In genomic region chr4:6892909-6893202, GRCh38 we compare ENCODE assay signal across 12 cellular contexts. TPM values are rescaled to one million over a fixed set of nuclear protein-coding genes. Genes with fewer than 3 reads are reported as not detected.
DNase-seq lines count a peak whose midpoint lies in the region; ATAC-seq and TF ChIP-seq lines count a peak whose summit lies in the region.
"Had no signal": no experiment of that assay in that cellular context is flagged by ENCODE, and none has a peak within 500 bp of the region (broad histone marks: within the 10 kb centered on the region; RNA-seq: fewer than 3 reads in every experiment).

No MANE protein-coding gene starts in this region.

- H3K9ac ChIP-seq in mesenchymal stem cell (ENCODE audit: low read length): peak overlapping the region; percentile 60

- H3K79me1 ChIP-seq in mesenchymal stem cell (replicated peaks; ENCODE audit: low read length, poor library complexity, severe bottlenecking): no peaks in the 10 kb centered on the region

- H2BK5ac ChIP-seq in mesenchymal stem cell (ENCODE audit: low read depth, low read length, poor library complexity, severe bottlenecking): peak overlapping the region; percentile 39

- TF ChIP-seq POLR2A in upper lobe of left lung (IDR thresholded peaks at IDR 0.05): no peak

- CTCF ChIA-PET in activated naive CD4-positive, alpha-beta T cell treated with anti-CD3 and anti-CD28 coated beads, Interleukin-2, amount 10 ng/mL, durations not matched to agents 7 days and 5 days (lab: Charles Lee): interaction anchor here (0.6 to 3.7 kb wide), 10 partner anchors 9 to 178 kb away, joined by 3 to 17 read pairs (median 6); no protein-coding TSS in a partner anchor

- peak overlapping the region; percentile 50 to 81 for H3K18ac ChIP-seq in mesenchymal stem cell (ENCODE audit: low read depth in 1 of 2, low read length in 2 of 2)

- peak overlapping the region; percentile 56 for H3K27ac Mint-ChIP-seq in activated naive CD4-positive, alpha-beta T cell treated with anti-CD3 and anti-CD28 coated beads, Interleukin-2, amount 10 ng/mL, durations not matched to agents 7 days and 5 days
- H3K27ac Mint-ChIP-seq in activated naive CD4-positive, alpha-beta T cell treated with anti-CD3 and anti-CD28 coated beads, Interleukin-2, amount 50 U/mL, for 72 hours: peak overlapping the region in 1 of 2 donors; percentile 55
- peak overlapping the region; percentile 78 for H3K27ac Mint-ChIP-seq in activated T-helper 1 cell treated with anti-CD3 and anti-CD28 coated beads, Interleukin-12 subunit alpha, Interleukin-12 subunit beta, Interleukin-2, Interleukin-4 antibody, amounts not matched to agents 30 ng/mL and 10 ng/mL and 1 ng/mL, durations not matched to agents 14 hours and 24 hours and 36 hours

- H3K14ac ChIP-seq in mesenchymal stem cell (ENCODE audit: low read length in 2 of 2): peak overlapping the region in 1 of 2 experiments; percentile 80

- H2BK12ac ChIP-seq in mesenchymal stem cell (ENCODE audit: low read length in 2 of 2): peak overlapping the region; percentile 44 to 98

- H3K9me3 Mint-ChIP-seq in activated naive CD4-positive, alpha-beta T cell treated with anti-CD3 and anti-CD28 coated beads, Interleukin-2, amount 10 ng/mL, durations not matched to agents 7 days and 5 days: peaks cover 14% of the 10 kb centered on the region
- peaks cover 0 to 9% of the 10 kb centered on the region in 2 donors for H3K9me3 Mint-ChIP-seq in activated naive CD4-positive, alpha-beta T cell treated with anti-CD3 and anti-CD28 coated beads, Interleukin-2, amount 50 U/mL, for 72 hours
- H3K9me3 Mint-ChIP-seq in activated T-helper 1 cell treated with anti-CD3 and anti-CD28 coated beads, Interleukin-12 subunit alpha, Interleukin-12 subunit beta, Interleukin-2, Interleukin-4 antibody, amounts not matched to agents 30 ng/mL and 10 ng/mL and 1 ng/mL, durations not matched to agents 14 hours and 24 hours and 36 hours: peaks cover 19% of the 10 kb centered on the region

- H3K4ac ChIP-seq in mesenchymal stem cell (ENCODE audit: low read depth in 1 of 2, low read length in 2 of 2): peak overlapping the region; percentile 62 to 85

- no peak for ATAC-seq in activated naive CD4-positive, alpha-beta T cell treated with anti-CD3 and anti-CD28 coated beads, Interleukin-2, amount 50 U/mL, for 72 hours
- ATAC-seq in upper lobe of left lung (ENCODE audit: low FRiP score in 2 of 2): no peak
- no peak for ATAC-seq in GM21529 (IDR thresholded peaks at IDR 0.05; ENCODE audit: unreplicated experiment)

- no peak overlapping the region for H3K23ac ChIP-seq in mesenchymal stem cell (ENCODE audit: low read length in 2 of 2)

- H3K27ac ChIP-seq in mesenchymal stem cell (ENCODE audit: low read length, poor library complexity, severe bottlenecking) (peak overlapping the region; percentile 95), upper lobe of left lung (peak overlapping the region; percentile 67 to 83 (median 79))

- peak overlapping the region; percentile 71 for H4K91ac ChIP-seq in mesenchymal stem cell (ENCODE audit: low read length)

- no peak overlapping the region for H3K4me2 ChIP-seq in mesenchymal stem cell (ENCODE audit: low read length, poor library complexity, severe bottlenecking)

- H2AFZ ChIP-seq in mesenchymal stem cell (ENCODE audit: low read depth, low read length): no peak overlapping the region

- intact Hi-C loops in activated T-helper 1 cell treated with anti-CD3 and anti-CD28 coated beads, Interleukin-12 subunit alpha, Interleukin-12 subunit beta, Interleukin-2, Interleukin-4 antibody, amounts not matched to agents 30 ng/mL and 10 ng/mL and 1 ng/mL, durations not matched to agents 14 hours and 24 hours and 36 hours (cut with micrococcal nuclease): loop anchor here (2.0 to 10.0 kb wide), 3 partner anchors 16 to 1072 kb away; partner anchors contain the start of gene TBC1D14

- H3K4me1 ChIP-seq in mesenchymal stem cell (ENCODE audit: control insufficient read depth, insufficient read depth, low read depth, low read length) (peaks cover 31% of the 10 kb centered on the region), upper lobe of left lung (peaks cover 17 to 20% (median 18%) of the 10 kb centered on the region in 4 donors)

- H2BK120ac ChIP-seq in mesenchymal stem cell (ENCODE audit: low read depth, low read length): peak overlapping the region; percentile 37

- H3K27me3 ChIP-seq in mesenchymal stem cell (ENCODE audit: control insufficient read depth in 1 of 2, insufficient read depth in 1 of 2, low read length in 2 of 2): no peaks in the 10 kb centered on the region
- H3K27me3 ChIP-seq in upper lobe of left lung: no peaks in the 10 kb centered on the region
- H3K27me3 ChIP-seq: heart left ventricle had no signal

- H3K36me3 ChIP-seq in mesenchymal stem cell (ENCODE audit: control insufficient read depth in 1 of 2, insufficient read depth in 2 of 2, low read depth in 1 of 2, low read length in 2 of 2) (peaks cover 0 to 16% of the 10 kb centered on the region in 2 experiments), upper lobe of left lung (no peaks in the 10 kb centered on the region)
- H3K36me3 ChIP-seq: heart left ventricle had no signal

- H2BK15ac ChIP-seq in mesenchymal stem cell (ENCODE audit: low read depth, poor library complexity, severe bottlenecking): no peak overlapping the region

- H3K4me1 Mint-ChIP-seq in activated naive CD4-positive, alpha-beta T cell treated with anti-CD3 and anti-CD28 coated beads, Interleukin-2, amount 10 ng/mL, durations not matched to agents 7 days and 5 days: peaks cover 39% of the 10 kb centered on the region
- H3K4me1 Mint-ChIP-seq in activated T-helper 1 cell treated with anti-CD3 and anti-CD28 coated beads, Interleukin-12 subunit alpha, Interleukin-12 subunit beta, Interleukin-2, Interleukin-4 antibody, amounts not matched to agents 30 ng/mL and 10 ng/mL and 1 ng/mL, durations not matched to agents 14 hours and 24 hours and 36 hours (ENCODE audit: low read depth): peaks cover 36% of the 10 kb centered on the region

- H3K27me3 Mint-ChIP-seq in activated naive CD4-positive, alpha-beta T cell treated with anti-CD3 and anti-CD28 coated beads, Interleukin-2, amount 10 ng/mL, durations not matched to agents 7 days and 5 days: no peaks in the 10 kb centered on the region
- no peaks in the 10 kb centered on the region for H3K27me3 Mint-ChIP-seq in activated T-helper 1 cell treated with anti-CD3 and anti-CD28 coated beads, Interleukin-12 subunit alpha, Interleukin-12 subunit beta, Interleukin-2, Interleukin-4 antibody, amounts not matched to agents 30 ng/mL and 10 ng/mL and 1 ng/mL, durations not matched to agents 14 hours and 24 hours and 36 hours (ENCODE audit: insufficient read depth)

- no peaks in the 10 kb centered on the region for H3K9me3 ChIP-seq in mesenchymal stem cell (ENCODE audit: control insufficient read depth, low read length)
- peaks cover 0 to 4% (median 0%) of the 10 kb centered on the region in 4 donors for H3K9me3 ChIP-seq in upper lobe of left lung
- H3K9me3 ChIP-seq: mucosa of descending colon had no signal

- H4K8ac ChIP-seq in mesenchymal stem cell (ENCODE audit: low read length): peak overlapping the region; percentile 14

- no peak for DNase-seq in activated naive CD4-positive, alpha-beta T cell treated with anti-CD3 and anti-CD28 coated beads, Interleukin-2, amount 10 ng/mL, durations not matched to agents 7 days and 5 days
- DNase-seq in activated naive CD4-positive, alpha-beta T cell treated with anti-CD3 and anti-CD28 coated beads, Interleukin-2, amount 50 U/mL, for 72 hours (ENCODE audit: low spot score in 2 of 2): no peak
- no peak for DNase-seq in activated T-helper 1 cell treated with anti-CD3 and anti-CD28 coated beads, Interleukin-12 subunit alpha, Interleukin-12 subunit beta, Interleukin-2, Interleukin-4 antibody, amounts not matched to agents 30 ng/mL and 10 ng/mL and 1 ng/mL, durations not matched to agents 14 hours and 24 hours and 36 hours (ENCODE audit: low spot score)
- no peak for DNase-seq in mesenchymal stem cell
- DNase-seq in upper lobe of left lung: no peak
- no peak for DNase-seq in DMS53 (lab: John Stamatoyannopoulos, UW)
- DNase-seq in cerebellar cortex (ENCODE audit: low spot score): no peak
- DNase-seq: activated CD4-positive, CD25-positive, alpha-beta regulatory T cell treated with anti-CD3 and anti-CD28 coated beads, Interleukin-2, amount 50 U/mL, for 72 hours; NCI-H2029 had no signal

- peak overlapping the region; percentile 83 for H2AK5ac ChIP-seq in mesenchymal stem cell (ENCODE audit: low read length, severe bottlenecking)

- H3K4me3 Mint-ChIP-seq in activated naive CD4-positive, alpha-beta T cell treated with anti-CD3 and anti-CD28 coated beads, Interleukin-2, amount 10 ng/mL, durations not matched to agents 7 days and 5 days: no peak overlapping the region
- H3K4me3 Mint-ChIP-seq in activated T-helper 1 cell treated with anti-CD3 and anti-CD28 coated beads, Interleukin-12 subunit alpha, Interleukin-12 subunit beta, Interleukin-2, Interleukin-4 antibody, amounts not matched to agents 30 ng/mL and 10 ng/mL and 1 ng/mL, durations not matched to agents 14 hours and 24 hours and 36 hours: no peak overlapping the region

- WGBS in mesenchymal stem cell: 82% methylated on average over 6 of the region's 6 CpGs
- WGBS in upper lobe of left lung, 2 donors: 71 to 82% methylated on average over 6 of the region's 6 CpGs

- peaks cover 8% of the 10 kb centered on the region for H3K36me3 Mint-ChIP-seq in activated naive CD4-positive, alpha-beta T cell treated with anti-CD3 and anti-CD28 coated beads, Interleukin-2, amount 10 ng/mL, durations not matched to agents 7 days and 5 days
- peaks cover 0 to 15% of the 10 kb centered on the region in 2 donors for H3K36me3 Mint-ChIP-seq in activated naive CD4-positive, alpha-beta T cell treated with anti-CD3 and anti-CD28 coated beads, Interleukin-2, amount 50 U/mL, for 72 hours
- H3K36me3 Mint-ChIP-seq in activated T-helper 1 cell treated with anti-CD3 and anti-CD28 coated beads, Interleukin-12 subunit alpha, Interleukin-12 subunit beta, Interleukin-2, Interleukin-4 antibody, amounts not matched to agents 30 ng/mL and 10 ng/mL and 1 ng/mL, durations not matched to agents 14 hours and 24 hours and 36 hours (ENCODE audit: low read depth): peaks cover 7% of the 10 kb centered on the region

- no peak for TF ChIP-seq CTCF in upper lobe of left lung (IDR thresholded peaks at IDR 0.05)

- H3K4me3 ChIP-seq in mesenchymal stem cell (ENCODE audit: insufficient read depth in 1 of 2, low read depth in 1 of 2, low read length in 2 of 2) (no peak overlapping the region), upper lobe of left lung (no peak overlapping the region)
- H3K4me3 ChIP-seq: mucosa of descending colon had no signal

- no peak for TF ChIP-seq EP300 in upper lobe of left lung (IDR thresholded peaks at IDR 0.05)

RNA-seq across cellular contexts. Expression of gene TBC1D14, which starts 16.8 kb away (rescaled TPM):
- total RNA-seq in activated naive CD4-positive, alpha-beta T cell treated with anti-CD3 and anti-CD28 coated beads, Interleukin-2, amount 50 U/mL, for 72 hours: 10 to 100 TPM; 21.3 to 38.2 TPM
- 58.1 and 59.7 TPM in 2 replicates for total RNA-seq in activated T-helper 1 cell treated with anti-CD3 and anti-CD28 coated beads, Interleukin-12 subunit alpha, Interleukin-12 subunit beta, Interleukin-2, Interleukin-4 antibody, amounts not matched to agents 30 ng/mL and 10 ng/mL and 1 ng/mL, durations not matched to agents 14 hours and 24 hours and 36 hours
- polyA plus RNA-seq in mesenchymal stem cell (2013, experiment 1 of 2): 25.0 TPM
- 24.9 TPM for polyA plus RNA-seq in mesenchymal stem cell (2013, experiment 2 of 2)
- total RNA-seq in upper lobe of left lung: 10 to 100 TPM; 47.7 to 61.8 (median 57.8) TPM
